In genomic region chr19:7862413-7862951, GRCh38 we compare ENCODE assay signal across 1 cellular context.
TF ChIP-seq lines count a peak whose summit lies in the region.

No MANE protein-coding gene starts in this region.

TF ChIP-seq in A549, 52 proteins besides CTCF, POLR2A, EP300 and RAD21 (continued from another document):
- TF ChIP-seq ZNF302 (CRISPR knock-in tag; IDR thresholded peaks at IDR 0.05) = no peak
- TF ChIP-seq CHD2 (IDR thresholded peaks at IDR 0.05; ENCODE audit: low read length, partially characterized antibody) = no peak
- no peak for TF ChIP-seq PHF8 (IDR thresholded peaks at IDR 0.05; ENCODE audit: borderline replicate concordance, low read depth)
